ENCODE assay signal across 12 cellular contexts in the genomic region with DNA sequence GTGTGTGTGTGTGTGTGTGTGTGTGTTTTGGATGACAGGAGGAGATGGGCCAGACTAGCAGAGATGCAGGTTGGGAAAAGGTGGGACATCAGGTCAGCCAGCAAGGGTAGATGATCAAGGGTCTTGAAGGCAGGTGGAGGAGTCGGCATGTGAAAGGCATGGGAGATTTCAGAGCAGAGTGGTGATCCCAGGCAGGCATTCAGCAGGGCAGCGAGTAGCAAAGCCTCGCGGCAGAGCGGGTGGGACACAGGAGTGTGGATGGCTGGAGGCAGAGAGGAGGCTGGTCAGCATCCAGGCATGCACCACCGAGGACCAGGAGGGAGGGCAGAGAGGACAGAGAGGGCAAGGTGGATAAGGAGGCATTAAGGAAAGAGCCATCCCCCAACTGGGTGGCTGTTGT.
DNase-seq lines count a peak whose midpoint lies in the region; ATAC-seq and TF ChIP-seq lines count a peak whose summit lies in the region.
"Had no signal": no experiment of that assay in that cellular context is flagged by ENCODE, and none has a peak within 500 bp of the region (broad histone marks: within the 10 kb centered on the region; RNA-seq: fewer than 3 reads in every experiment).

No MANE protein-coding gene starts in this region.

- no peak overlapping the region for H3K27ac Mint-ChIP-seq in natural killer cell treated with Interleukin-12 subunit alpha and Interleukin-12 subunit beta and Interleukin-15 and Interleukin-18, amount 100 ng/mL, for 72 hours
- H3K27ac Mint-ChIP-seq in natural killer cell (no peak overlapping the region), endodermal cell (no peak overlapping the region), T-helper 17 cell (no peak overlapping the region)
- H3K27ac Mint-ChIP-seq: B cell; CD4-positive, alpha-beta T cell had no signal

- H3K14ac ChIP-seq in neuronal stem cell (ENCODE audit: low read length) = peak overlapping the region; percentile 51

- H3K4me2 ChIP-seq in neuronal stem cell (ENCODE audit: insufficient read depth, low read length, poor library complexity, severe bottlenecking) = no peak overlapping the region

- peak overlapping the region; percentile 52 for H3K23ac ChIP-seq in neuronal stem cell (ENCODE audit: low read depth, low read length, poor library complexity)

- ATAC-seq in natural killer cell treated with Interleukin-12 subunit alpha and Interleukin-12 subunit beta and Interleukin-15 and Interleukin-18, amount 100 ng/mL, for 72 hours = no peak
- ATAC-seq in natural killer cell (no peak), T-helper 17 cell (no peak)

- no peak overlapping the region for H4K8ac ChIP-seq in neuronal stem cell (ENCODE audit: low read depth, low read length)

- TF ChIP-seq CTCF in natural killer cell (IDR thresholded peaks at IDR 0.05) (no peak), endodermal cell (conservative IDR thresholded peaks at IDR 0.05) (no peak)

- no peak overlapping the region for H4K91ac ChIP-seq in neuronal stem cell (ENCODE audit: low read depth, low read length, poor library complexity)

- H2BK15ac ChIP-seq in neuronal stem cell (ENCODE audit: low read length) = no peak overlapping the region

- H2BK120ac ChIP-seq in neuronal stem cell (ENCODE audit: low read depth, low read length) = no peak overlapping the region

- H3K27me3 ChIP-seq in endodermal cell (ENCODE audit: control insufficient read depth, insufficient read depth, low read length, poor library complexity, severe bottlenecking) (peaks cover 8% of the 10 kb centered on the region), neuronal stem cell (ENCODE audit: control insufficient read depth in 3 of 3, insufficient read depth in 3 of 3, low read depth in 1 of 3, low read length in 3 of 3) (peaks cover 0 to 2% (median 0%) of the 10 kb centered on the region in 3 experiments)

- H2AFZ ChIP-seq in neuronal stem cell (ENCODE audit: low read length) = no peak overlapping the region

- WGBS in endodermal cell (ENCODE audit: insufficient coverage in 1 of 2, insufficient read length in 1 of 2), 2 experiments = 87 to 95% methylated on average over 4 to 6 of the region's 6 CpGs
- WGBS in neuronal stem cell (ENCODE audit: extremely low coverage in 2 of 2, insufficient read length in 2 of 2, insufficient replicate concordance in 1 of 2), 2 donors = no CpG with 5 or more reads among the region's 6 CpGs

- intact Hi-C loops in natural killer cell (cut with micrococcal nuclease) = no loop called here

- H3K9me3 ChIP-seq in endodermal cell (ENCODE audit: control insufficient read depth, low read length) = peaks cover 10% of the 10 kb centered on the region
- peaks cover 2 to 6% of the 10 kb centered on the region in 2 donors for H3K9me3 ChIP-seq in neuronal stem cell (replicated peaks in 1 of 2; ENCODE audit: control insufficient read depth in 2 of 2, insufficient read depth in 1 of 2, low read depth in 1 of 2, low read length in 2 of 2)
- no peaks in the 10 kb centered on the region for H3K9me3 ChIP-seq in T-helper 17 cell (ENCODE audit: control insufficient read depth, low read length, poor library complexity, severe bottlenecking)

- H3K36me3 ChIP-seq in endodermal cell (ENCODE audit: control insufficient read depth, insufficient read depth, low read length) = no peaks in the 10 kb centered on the region
- H3K36me3 ChIP-seq in neuronal stem cell (replicated peaks in 1 of 2; ENCODE audit: control insufficient read depth in 2 of 2, insufficient read depth in 2 of 2, low read length in 2 of 2) = no peaks in the 10 kb centered on the region

- H3K9me3 Mint-ChIP-seq in natural killer cell treated with Interleukin-12 subunit alpha and Interleukin-12 subunit beta and Interleukin-15 and Interleukin-18, amount 100 ng/mL, for 72 hours = no peaks in the 10 kb centered on the region
- H3K9me3 Mint-ChIP-seq in natural killer cell = no peaks in the 10 kb centered on the region
- peaks cover 4% of the 10 kb centered on the region for H3K9me3 Mint-ChIP-seq in endodermal cell
- H3K9me3 Mint-ChIP-seq: CD4-positive, alpha-beta T cell had no signal

- H3K4me1 ChIP-seq in endodermal cell (ENCODE audit: control insufficient read depth, insufficient read depth, low read length) (no peaks in the 10 kb centered on the region), neuronal stem cell (ENCODE audit: control insufficient read depth in 2 of 2, insufficient read depth in 1 of 2, low read depth in 1 of 2, low read length in 2 of 2) (peaks cover 7 to 10% of the 10 kb centered on the region in 2 donors)

- H3K27me3 Mint-ChIP-seq in natural killer cell treated with Interleukin-12 subunit alpha and Interleukin-12 subunit beta and Interleukin-15 and Interleukin-18, amount 100 ng/mL, for 72 hours = peaks cover 30 to 39% of the 10 kb centered on the region in 2 donors
- H3K27me3 Mint-ChIP-seq in natural killer cell (ENCODE audit: low read depth in 2 of 2) (peaks cover 14 to 16% of the 10 kb centered on the region in 2 donors), endodermal cell (ENCODE audit: insufficient read depth) (peaks cover 8% of the 10 kb centered on the region), T-helper 17 cell (peaks cover 39% of the 10 kb centered on the region)

- H3K4me3 ChIP-seq in endodermal cell (ENCODE audit: low read length) = no peak overlapping the region
- H3K4me3 ChIP-seq in neuronal stem cell (ENCODE audit: low read length in 2 of 2) = no peak overlapping the region

- no peak overlapping the region for H3K9ac ChIP-seq in endodermal cell (ENCODE audit: extremely low read depth, low read length, poor library complexity, severe bottlenecking)
- peak overlapping the region; percentile 22 for H3K9ac ChIP-seq in neuronal stem cell (ENCODE audit: low read depth, low read length, poor library complexity)

- no peak overlapping the region for H2BK5ac ChIP-seq in neuronal stem cell (ENCODE audit: low read length)

- no peak overlapping the region for H3K4ac ChIP-seq in neuronal stem cell (ENCODE audit: low read length)

- H3K4me1 Mint-ChIP-seq in natural killer cell treated with Interleukin-12 subunit alpha and Interleukin-12 subunit beta and Interleukin-15 and Interleukin-18, amount 100 ng/mL, for 72 hours (ENCODE audit: low read depth in 2 of 2) = no peaks in the 10 kb centered on the region
- no peaks in the 10 kb centered on the region for H3K4me1 Mint-ChIP-seq in natural killer cell
- H3K4me1 Mint-ChIP-seq in endodermal cell = peaks cover 12% of the 10 kb centered on the region
- H3K4me1 Mint-ChIP-seq in T-helper 17 cell = peaks cover 7% of the 10 kb centered on the region
- H3K4me1 Mint-ChIP-seq: B cell had no signal

- no peaks in the 10 kb centered on the region for H3K79me1 ChIP-seq in neuronal stem cell (ENCODE audit: low read depth, low read length)

- H2BK12ac ChIP-seq in neuronal stem cell (ENCODE audit: low read length) = peak overlapping the region; percentile 60

- no peaks in the 10 kb centered on the region for H3K36me3 Mint-ChIP-seq in natural killer cell treated with Interleukin-12 subunit alpha and Interleukin-12 subunit beta and Interleukin-15 and Interleukin-18, amount 100 ng/mL, for 72 hours
- H3K36me3 Mint-ChIP-seq in natural killer cell = no peaks in the 10 kb centered on the region
- H3K36me3 Mint-ChIP-seq in endodermal cell (ENCODE audit: low read depth) = no peaks in the 10 kb centered on the region
- H3K36me3 Mint-ChIP-seq in T-helper 17 cell (ENCODE audit: low read depth) = no peaks in the 10 kb centered on the region

- no peak overlapping the region for H3K27ac ChIP-seq in endodermal cell (ENCODE audit: low read depth, low read length)
- H3K27ac ChIP-seq in neuronal stem cell (replicated peaks; ENCODE audit: low read length) = no peak overlapping the region

- no peak overlapping the region for H2AK5ac ChIP-seq in neuronal stem cell (ENCODE audit: low read depth, low read length)

- DNase-seq in natural killer cell treated with Interleukin-12 subunit alpha and Interleukin-12 subunit beta and Interleukin-15 and Interleukin-18, amount 100 ng/mL, for 72 hours (ENCODE audit: low spot score) = peak; percentile 28
- no peak for DNase-seq in natural killer cell
- DNase-seq in endodermal cell = peak; percentile 46
- DNase-seq in neuronal stem cell (ENCODE audit: low spot score) = no peak
- no peak for DNase-seq in NCI-H1105 (lab: John Stamatoyannopoulos, UW)
- no peak for DNase-seq in T-helper 17 cell
- DNase-seq in NCI-H1105 treated with DMSO at 0.1 percent for 48 hours (lab: John Stamatoyannopoulos, UW) = no peak
- DNase-seq: C1 segment of cervical spinal cord; Calu3; CD4-positive, alpha-beta T cell; DMS 273 treated with DMSO at 0.1 percent for 48 hours had no signal

- peak overlapping the region; percentile 72 for H3K18ac ChIP-seq in neuronal stem cell (ENCODE audit: low read length)

- no peak overlapping the region for H3K4me3 Mint-ChIP-seq in natural killer cell treated with Interleukin-12 subunit alpha and Interleukin-12 subunit beta and Interleukin-15 and Interleukin-18, amount 100 ng/mL, for 72 hours
- no peak overlapping the region for H3K4me3 Mint-ChIP-seq in natural killer cell
- no peak overlapping the region for H3K4me3 Mint-ChIP-seq in endodermal cell
- no peak overlapping the region for H3K4me3 Mint-ChIP-seq in T-helper 17 cell
- H3K4me3 Mint-ChIP-seq: B cell; CD4-positive, alpha-beta T cell had no signal

Comparison
In these comparisons a context has a peak if more than half of its experiments do, and no peak if none do; other contexts are left out.
1. DNase-seq: peak in natural killer cell treated with Interleukin-12 subunit alpha and Interleukin-12 subunit beta and Interleukin-15 and Interleukin-18, amount 100 ng/mL, for 72 hours (single experiment) and endodermal cell (single experiment); none in natural killer cell (single experiment), neuronal stem cell (single experiment), NCI-H1105 (single experiment), T-helper 17 cell (0 of 3) and NCI-H1105 treated with DMSO at 0.1 percent for 48 hours (single experiment).